Comparison of ENCODE assay signal across 8 cellular contexts in the genomic region with DNA sequence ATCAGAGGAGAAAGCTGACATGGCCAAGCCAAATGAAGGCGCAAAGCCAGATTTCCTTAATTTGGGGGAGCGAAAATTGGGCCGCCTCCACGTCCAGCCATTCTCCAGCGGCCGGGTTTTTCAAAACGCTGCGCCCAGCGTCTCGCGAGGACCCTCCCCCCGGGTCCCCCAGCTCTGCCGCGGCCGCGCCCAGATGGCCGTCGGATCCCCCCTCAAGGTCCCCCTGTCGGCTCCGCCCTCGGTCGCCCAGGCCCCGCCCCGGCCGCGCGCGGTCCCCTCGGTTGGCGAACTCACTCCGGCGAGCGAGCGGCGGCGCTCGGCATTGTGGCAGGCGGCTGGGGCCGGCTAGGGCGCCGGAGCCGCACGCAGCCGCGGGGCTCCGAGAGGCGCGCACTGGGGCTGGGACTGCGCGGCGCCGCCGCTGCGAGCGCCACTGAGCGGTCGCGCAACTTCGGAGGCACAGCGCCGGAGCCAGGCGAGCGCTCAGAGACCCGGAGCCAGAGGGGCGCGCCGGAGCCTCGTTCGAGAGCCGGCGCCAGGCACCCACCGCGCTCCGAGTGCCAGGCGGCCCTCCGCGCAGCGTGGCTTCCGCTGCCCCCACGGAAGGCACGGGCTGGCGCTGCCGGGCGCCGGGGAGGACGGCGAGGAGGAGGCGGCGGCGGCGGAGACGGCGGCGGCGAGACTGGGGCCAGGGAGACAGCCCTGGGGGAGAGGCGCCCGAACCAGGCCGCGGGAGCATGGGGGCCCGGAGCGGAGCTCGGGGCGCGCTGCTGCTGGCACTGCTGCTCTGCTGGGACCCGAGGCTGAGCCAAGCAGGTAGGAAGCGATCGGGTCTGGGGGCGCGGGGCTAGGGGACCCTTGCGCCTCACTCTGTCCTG. TPM values are rescaled to one million over a fixed set of nuclear protein-coding genes. Genes with fewer than 3 reads are reported as not detected.
DNase-seq lines count a peak whose midpoint lies in the region; ATAC-seq, FAIRE-seq and TF ChIP-seq lines count a peak whose summit lies in the region.

Gene UNC5B (plus strand): TSS at position 322 of the 878 bp plus-strand sequence. CDS start 416 bp downstream, at position 738.

- intact Hi-C loops in breast epithelium (cut with DNase I; ENCODE audit: low total_unique reads), result loop anchor here (1.0 kb wide), 1 partner anchor 19 kb away; no protein-coding TSS in a partner anchor
- intact Hi-C loops in gastrocnemius medialis (cut with DNase I; ENCODE audit: low total_unique reads), result loop anchor here (1.0 to 2.0 kb wide), 3 partner anchors 20 to 144 kb away; no protein-coding TSS in a partner anchor

- H3K4me1 ChIP-seq in breast epithelium (peaks cover 0 to 6% of the 10 kb centered on the region in 2 donors), gastrocnemius medialis (peaks cover 20 to 26% of the 10 kb centered on the region in 2 donors)

- H3K27ac ChIP-seq in breast epithelium (peak within 1 kb of the TSS; percentile 83 to 85), gastrocnemius medialis (peak within 1 kb of the TSS; percentile 75 to 92 (median 86))

- TF ChIP-seq CTCF in GM06990 (IDR thresholded peaks at IDR 0.05; ENCODE audit: insufficient read depth, low read length, poor library complexity, severe bottlenecking) (no peak), breast epithelium (IDR thresholded peaks at IDR 0.05) (peak in 1 of 3 donors; percentile 36), gastrocnemius medialis (IDR thresholded peaks at IDR 0.05 in 4 of 5, conservative IDR thresholded peaks at IDR 0.05 in 1 of 5) (peak; percentile 35 to 63 (median 57))

- H3K4me3 ChIP-seq in GM06990 (replicated peaks; ENCODE audit: low read depth, low read length) (no peak within 1 kb of the TSS), breast epithelium (peak within 1 kb of the TSS; percentile 53 to 90 (median 72)), iPS-18c (ENCODE audit: insufficient read depth, low read depth, low read length) (peak within 1 kb of the TSS; percentile 79), gastrocnemius medialis (peak within 1 kb of the TSS; percentile 70 to 96 (median 82))

- no peaks in the 10 kb centered on the region for H3K36me3 ChIP-seq in GM06990 (ENCODE audit: control insufficient read depth, insufficient read depth, low read length)
- no peaks in the 10 kb centered on the region for H3K36me3 ChIP-seq in breast epithelium
- no peaks in the 10 kb centered on the region for H3K36me3 ChIP-seq in gastrocnemius medialis

- H3K27me3 ChIP-seq in GM06990 (replicated peaks; ENCODE audit: control insufficient read depth, insufficient read depth, low read length) (peaks cover 8% of the 10 kb centered on the region), breast epithelium (peaks cover 3 to 15% of the 10 kb centered on the region in 2 donors), gastrocnemius medialis (peaks cover 0 to 3% (median 0%) of the 10 kb centered on the region in 3 donors)

- H3K9me3 ChIP-seq in breast epithelium, result no peaks in the 10 kb centered on the region
- no peaks in the 10 kb centered on the region for H3K9me3 ChIP-seq in iPS-18c (ENCODE audit: control insufficient read depth, insufficient read depth, low read length)
- H3K9me3 ChIP-seq in gastrocnemius medialis, result no peaks in the 10 kb centered on the region

- TF ChIP-seq POLR2A in breast epithelium (IDR thresholded peaks at IDR 0.05) (no peak), gastrocnemius medialis (IDR thresholded peaks at IDR 0.05) (peak; percentile 86 to 91)

- in situ Hi-C loops in gastrocnemius medialis (cut with MboI; ENCODE audit: low sequenced_read_pairs in 4 of 4), result no loop called here

- DNase-seq in GM06990 (ENCODE audit: extremely low read depth, insufficient read length) (peak; percentile 74), NCI-H1436 (lab: John Stamatoyannopoulos, UW) (peak; percentile 90), UCSD-AML1 (lab: John Stamatoyannopoulos, UW; ENCODE audit: unreplicated experiment) (peak; percentile 94), breast epithelium (ENCODE audit: low spot score in 2 of 2) (peak; percentile 82 to 91), gastrocnemius medialis (peak; percentile 78 to 86), GM19239 (ENCODE audit: insufficient read length, low spot score) (no peak)

- FAIRE-seq in GM19239 (lab: Jason Lieb, UNC), result no peak

- ATAC-seq in gastrocnemius medialis (peak; percentile 69 to 76), GM19463 (IDR thresholded peaks at IDR 0.05; ENCODE audit: unreplicated experiment) (no peak)

RNA-seq across cellular contexts. Expression of gene UNC5B, which starts in this region (rescaled TPM):
- 1 to 10 TPM in 2 of 3 donors, under 1 TPM in 1; 0.80 to 4.9 (median 3.5) TPM for total RNA-seq in breast epithelium
- total RNA-seq in gastrocnemius medialis, result 1 to 10 TPM in 2 of 4 donors, under 1 TPM in 2; 0.65 to 1.2 (median 0.90) TPM
